ENCODE assay signal across 11 cellular contexts in genomic region chr1:150187560-150187931, GRCh38. TPM values are rescaled to one million over a fixed set of nuclear protein-coding genes. Genes with fewer than 3 reads are reported as not detected.
DNase-seq lines count a peak whose midpoint lies in the region; ATAC-seq and TF ChIP-seq lines count a peak whose summit lies in the region.
"Had no signal": no experiment of that assay in that cellular context is flagged by ENCODE, and none has a peak within 500 bp of the region (broad histone marks: within the 10 kb centered on the region; RNA-seq: fewer than 3 reads in every experiment).

No MANE protein-coding gene starts in this region.

- H3K79me2 ChIP-seq in DOHH2 (ENCODE audit: control insufficient read depth, low read length) (no peaks in the 10 kb centered on the region), fibroblast of lung (ENCODE audit: control insufficient read depth, insufficient read depth, low read length) (no peaks in the 10 kb centered on the region), osteoblast (ENCODE audit: insufficient read depth, low read length) (no peaks in the 10 kb centered on the region)

- no peak overlapping the region for H3K4me2 ChIP-seq in DOHH2 (ENCODE audit: low read length)
- H3K4me2 ChIP-seq in fibroblast of lung (ENCODE audit: extremely low read depth, insufficient read depth, low read length): no peak overlapping the region
- H3K4me2 ChIP-seq in osteoblast (ENCODE audit: insufficient read depth, low read length): peak overlapping the region; percentile 91

- no peak for ATAC-seq in RWPE2 (ENCODE audit: low read depth)
- no peak for ATAC-seq in GM19023 (IDR thresholded peaks at IDR 0.05; ENCODE audit: unreplicated experiment)
- ATAC-seq in GM21529 (IDR thresholded peaks at IDR 0.05; ENCODE audit: unreplicated experiment): no peak
- ATAC-seq in GM21381 (IDR thresholded peaks at IDR 0.05; ENCODE audit: unreplicated experiment): no peak

- H3K4me1 ChIP-seq in DOHH2 (ENCODE audit: control insufficient read depth, low read length) (peaks cover 9% of the 10 kb centered on the region), RWPE2 (ENCODE audit: insufficient read depth, poor library complexity, severe bottlenecking) (peaks cover 22% of the 10 kb centered on the region), fibroblast of lung (ENCODE audit: control insufficient read depth, extremely low read depth, insufficient read depth, low read length) (peaks cover 9% of the 10 kb centered on the region), osteoblast (ENCODE audit: insufficient read depth, low read length) (peaks cover 25% of the 10 kb centered on the region)

- H4K20me1 ChIP-seq in DOHH2 (ENCODE audit: control insufficient read depth, insufficient read depth, low read depth, low read length) (no peaks in the 10 kb centered on the region), fibroblast of lung (ENCODE audit: control insufficient read depth, extremely low read depth, insufficient read depth, low read length) (no peaks in the 10 kb centered on the region), osteoblast (ENCODE audit: insufficient read depth, low read length) (no peaks in the 10 kb centered on the region)

- peaks cover 6% of the 10 kb centered on the region; the same call in 1 of the 2 replicates for H3K27me3 ChIP-seq in DOHH2 (ENCODE audit: control insufficient read depth, low read length)
- H3K27me3 ChIP-seq in RWPE2 (ENCODE audit: insufficient read depth, poor library complexity, severe bottlenecking): no peaks in the 10 kb centered on the region
- H3K27me3 ChIP-seq in fibroblast of lung (ENCODE audit: control insufficient read depth, insufficient read depth, low read length): no peaks in the 10 kb centered on the region
- H3K27me3 ChIP-seq in osteoblast (ENCODE audit: insufficient read depth, low read length): no peaks in the 10 kb centered on the region
- H3K27me3 ChIP-seq: tibial nerve had no signal

- H3K27ac ChIP-seq in DOHH2 (ENCODE audit: low read depth, low read length) (no peak overlapping the region), RWPE2 (ENCODE audit: poor library complexity, severe bottlenecking) (no peak overlapping the region), fibroblast of lung (ENCODE audit: insufficient read depth, low read length) (no peak overlapping the region), osteoblast (ENCODE audit: low read depth, low read length) (peak overlapping the region; percentile 87)

- H3K4me3 ChIP-seq in DOHH2 (ENCODE audit: low read length) (no peak overlapping the region), RWPE2 (ENCODE audit: severe bottlenecking) (no peak overlapping the region), fibroblast of lung (replicated peaks in 1 of 4; ENCODE audit: control extremely low read depth in 1 of 4, insufficient read depth in 1 of 4, low read depth in 3 of 4, low read length in 4 of 4) (no peak overlapping the region), osteoblast (ENCODE audit: insufficient read depth, low read length) (no peak overlapping the region)
- H3K4me3 ChIP-seq: tibial nerve had no signal

- H2AFZ ChIP-seq in fibroblast of lung (ENCODE audit: low read length) (peak overlapping the region; percentile 61), osteoblast (ENCODE audit: low read length) (peak overlapping the region; percentile 70)

- no peaks in the 10 kb centered on the region for H3K9me2 ChIP-seq in DOHH2 (replicated peaks; ENCODE audit: control insufficient read depth, low read length)

- H3K9ac ChIP-seq in fibroblast of lung (ENCODE audit: insufficient read depth, low read length): no peak overlapping the region

- H3K9me3 ChIP-seq in DOHH2 (ENCODE audit: control insufficient read depth, insufficient read depth, low read length) (no peaks in the 10 kb centered on the region), RWPE2 (ENCODE audit: severe bottlenecking) (no peaks in the 10 kb centered on the region), fibroblast of lung (ENCODE audit: control insufficient read depth, insufficient read depth, low read depth, low read length) (no peaks in the 10 kb centered on the region), osteoblast (ENCODE audit: low read depth, low read length) (no peaks in the 10 kb centered on the region)
- H3K9me3 ChIP-seq: tibial nerve had no signal

- DNase-seq in RWPE2 (ENCODE audit: low spot score) (no peak), fibroblast of lung (ENCODE audit: low read depth in 2 of 2) (no peak), osteoblast (ENCODE audit: insufficient read length, low spot score, missing footprints) (no peak), NOMO-1 (lab: John Stamatoyannopoulos, UW; ENCODE audit: unreplicated experiment in 2 of 2) (no peak)
- DNase-seq: SIG-M5; stimulated activated CD4-positive, alpha-beta T cell treated with anti-CD3 and anti-CD28 coated beads, Interleukin-2, amount 100 ng/mL, for 24 hours had no signal

- H3K36me3 ChIP-seq in DOHH2 (ENCODE audit: control insufficient read depth, low read length) (no peaks in the 10 kb centered on the region), RWPE2 (ENCODE audit: low read depth) (no peaks in the 10 kb centered on the region), fibroblast of lung (ENCODE audit: control insufficient read depth, insufficient read depth, low read length) (no peaks in the 10 kb centered on the region), osteoblast (ENCODE audit: insufficient read depth, low read length) (no peaks in the 10 kb centered on the region)
- H3K36me3 ChIP-seq: tibial nerve had no signal

- TF ChIP-seq CTCF in DOHH2 (IDR thresholded peaks at IDR 0.05; ENCODE audit: low read depth, low read length, poor library complexity, severe bottlenecking): peak; percentile 16
- peak; percentile 52 for TF ChIP-seq CTCF in RWPE2 (IDR thresholded peaks at IDR 0.05; ENCODE audit: poor library complexity, severe bottlenecking)
- no peak for TF ChIP-seq CTCF in fibroblast of lung (conservative IDR thresholded peaks at IDR 0.05 in 1 of 2, IDR thresholded peaks at IDR 0.05 in 1 of 2; ENCODE audit: low read depth in 1 of 2, low read length in 2 of 2)
- no peak for TF ChIP-seq CTCF in osteoblast (IDR thresholded peaks at IDR 0.05; ENCODE audit: extremely low read depth, low read depth, low read length)

- H3F3A ChIP-seq in DOHH2 (ENCODE audit: control insufficient read depth, insufficient read depth): 0 out of 2 replicates have a peak, but pooled peaks cover 2% of the 10 kb centered on the region

RNA-seq across cellular contexts. Expression of gene PLEKHO1, which starts 37.8 kb away (rescaled TPM):
- 55.0 and 65.6 TPM in 2 replicates for total RNA-seq in fibroblast of lung
- 35.1 and 48.3 TPM in 2 replicates for polyA plus RNA-seq in fibroblast of lung
- polyA plus RNA-seq in fibroblast of lung (2012): 46.3 and 57.0 TPM in 2 replicates
- polyA minus RNA-seq in fibroblast of lung (ENCODE audit: low replicate concordance): 56.6 and 66.9 TPM in 2 replicates
- total RNA-seq in osteoblast: 74.2 and 80.2 TPM in 2 replicates

RNA-seq across cellular contexts. Expression of gene ANP32E, which starts 48.4 kb away (rescaled TPM):
- 17.5 and 24.6 TPM in 2 replicates for total RNA-seq in fibroblast of lung
- 22.4 and 29.2 TPM in 2 replicates for polyA plus RNA-seq in fibroblast of lung
- 37.8 and 55.1 TPM in 2 replicates for polyA plus RNA-seq in fibroblast of lung (2012)
- 2.6 and 20.9 TPM in 2 replicates for polyA minus RNA-seq in fibroblast of lung (ENCODE audit: low replicate concordance)
- 11.5 and 13.8 TPM in 2 replicates for total RNA-seq in osteoblast

Comparison
In these comparisons a context has a peak if more than half of its experiments do, and no peak if none do; other contexts are left out.
1. CTCF ChIP-seq: peak in DOHH2 (single experiment) and RWPE2 (single experiment); none in fibroblast of lung (0 of 2) and osteoblast (single experiment).